1 cellular context compared by ENCODE assay signal in the genomic region with DNA sequence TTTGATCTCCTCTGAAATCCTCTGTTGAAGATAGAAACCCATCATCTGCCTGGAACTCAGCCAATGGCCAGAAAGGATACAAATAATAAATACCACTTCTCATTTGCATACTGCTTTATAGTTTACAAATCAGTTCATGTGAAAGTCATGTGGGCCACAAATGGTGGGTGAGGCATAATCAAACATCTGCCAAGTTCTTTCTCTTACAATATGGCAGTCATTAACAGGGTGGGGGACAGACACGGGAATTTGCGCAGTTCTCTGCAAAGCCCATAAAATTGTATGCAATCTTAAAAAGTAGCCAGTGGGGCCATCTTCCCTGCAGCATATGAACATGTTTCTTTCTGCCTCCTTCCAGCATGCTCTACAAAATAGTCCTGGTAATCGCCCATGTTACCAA.
TF ChIP-seq lines count a peak whose summit lies in the region.

No MANE protein-coding gene starts in this region.

TF ChIP-seq in endothelial cell of umbilical vein, 7 proteins besides CTCF, POLR2A, EP300 and RAD21:
- no peak for TF ChIP-seq GATA2 (IDR thresholded peaks at IDR 0.05; ENCODE audit: insufficient read depth, insufficient read length, low read depth, low read length)
- TF ChIP-seq EZH2 (IDR thresholded peaks at IDR 0.05; ENCODE audit: borderline replicate concordance, low read depth, low read length, severe bottlenecking), result no peak
- TF ChIP-seq MYC (IDR thresholded peaks at IDR 0.05; ENCODE audit: low read depth, low read length), result no peak
- TF ChIP-seq, protein P1, sequence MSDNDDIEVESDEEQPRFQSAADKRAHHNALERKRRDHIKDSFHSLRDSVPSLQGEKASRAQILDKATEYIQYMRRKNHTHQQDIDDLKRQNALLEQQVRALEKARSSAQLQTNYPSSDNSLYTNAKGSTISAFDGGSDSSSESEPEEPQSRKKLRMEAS (IDR thresholded peaks at IDR 0.05; ENCODE audit: insufficient read depth, insufficient read length), result no peak
- no peak for TF ChIP-seq FOS (IDR thresholded peaks at IDR 0.05; ENCODE audit: borderline replicate concordance, insufficient read depth, low read length)
- no peak for TF ChIP-seq POLR2AphosphoS5 (IDR thresholded peaks at IDR 0.05; ENCODE audit: insufficient read depth, low read depth, low read length)
- TF ChIP-seq JUN (IDR thresholded peaks at IDR 0.05; ENCODE audit: borderline replicate concordance, insufficient read depth, insufficient read length, low read depth), result no peak
